Comparison of ENCODE assay signal across 8 cellular contexts in genomic region chr19:52270266-52270885, GRCh38. TPM values are rescaled to one million over a fixed set of nuclear protein-coding genes. Genes with fewer than 3 reads are reported as not detected.
A peak's percentile ranks its signal among the peaks of the same experiment; 100 is the strongest.
DNase-seq lines count a peak whose midpoint lies in the region; ATAC-seq and TF ChIP-seq lines count a peak whose summit lies in the region.

No MANE protein-coding gene starts in this region.

- H3K9me3 Mint-ChIP-seq in CD4-positive, CD25-positive, alpha-beta regulatory T cell: peaks cover 2 to 25% (median 18%) of the 10 kb centered on the region in 7 donors
- H3K9me3 Mint-ChIP-seq in natural killer cell: no peaks in the 10 kb centered on the region

- peak overlapping the region; percentile 93 for H3K27ac ChIP-seq in CD4-positive, CD25-positive, alpha-beta regulatory T cell (ENCODE audit: insufficient read depth, low read length, poor library complexity, severe bottlenecking)

- no peak for ATAC-seq in CD4-positive, CD25-positive, alpha-beta regulatory T cell (ENCODE audit: low read depth in 2 of 2)
- no peak for ATAC-seq in natural killer cell
- no peak for ATAC-seq in HG03354 (IDR thresholded peaks at IDR 0.05; ENCODE audit: poor library complexity, severe bottlenecking, unreplicated experiment)

- H3K27me3 ChIP-seq in CD4-positive, CD25-positive, alpha-beta regulatory T cell (ENCODE audit: control insufficient read depth, insufficient read depth, low read length): no peaks in the 10 kb centered on the region
- no peaks in the 10 kb centered on the region for H3K27me3 ChIP-seq in H7 (ENCODE audit: control insufficient read depth, insufficient read depth, low read length)

- peak overlapping the region; percentile 90 to 97 (median 97) for H3K27ac Mint-ChIP-seq in CD4-positive, CD25-positive, alpha-beta regulatory T cell
- peak overlapping the region; percentile 89 for H3K27ac Mint-ChIP-seq in natural killer cell

- intact Hi-C loops in natural killer cell (cut with micrococcal nuclease): loop anchor here (2.0 kb wide), 1 partner anchor 26 kb away; the partner anchor contains the start of gene ZNF480

- H3K4me1 Mint-ChIP-seq in CD4-positive, CD25-positive, alpha-beta regulatory T cell: peaks cover 6 to 51% (median 29%) of the 10 kb centered on the region in 4 donors
- peaks cover 45 to 46% of the 10 kb centered on the region in 2 donors for H3K4me1 Mint-ChIP-seq in natural killer cell

- peaks cover 42% of the 10 kb centered on the region for H3K36me3 Mint-ChIP-seq in CD4-positive, CD25-positive, alpha-beta regulatory T cell
- no peaks in the 10 kb centered on the region for H3K36me3 Mint-ChIP-seq in natural killer cell

- H3K36me3 ChIP-seq in CD4-positive, CD25-positive, alpha-beta regulatory T cell (ENCODE audit: control insufficient read depth, insufficient read depth, low read length): peaks cover 31% of the 10 kb centered on the region
- peaks cover 5% of the 10 kb centered on the region for H3K36me3 ChIP-seq in H7 (replicated peaks; ENCODE audit: control insufficient read depth, insufficient read depth, low read length)

- no peak for TF ChIP-seq CTCF in natural killer cell (IDR thresholded peaks at IDR 0.05)

- peak overlapping the region; percentile 93 to 99 (median 98) for H3K4me3 Mint-ChIP-seq in CD4-positive, CD25-positive, alpha-beta regulatory T cell
- H3K4me3 Mint-ChIP-seq in natural killer cell: peak overlapping the region; percentile 98

- H3K4me1 ChIP-seq in CD4-positive, CD25-positive, alpha-beta regulatory T cell (ENCODE audit: control insufficient read depth, insufficient read depth, low read length, poor library complexity, severe bottlenecking): peaks cover 19% of the 10 kb centered on the region

- peaks cover 14 to 34% of the 10 kb centered on the region in 2 experiments for H3K9me3 ChIP-seq in CD4-positive, CD25-positive, alpha-beta regulatory T cell (ENCODE audit: control insufficient read depth in 2 of 2, low read length in 2 of 2)

- H3K4me3 ChIP-seq in CD4-positive, CD25-positive, alpha-beta regulatory T cell (ENCODE audit: low read depth, low read length): peak overlapping the region; percentile 95
- H3K4me3 ChIP-seq in H7 (ENCODE audit: insufficient read depth, low read depth, low read length): peak overlapping the region; percentile 94

- H3K27me3 Mint-ChIP-seq in CD4-positive, CD25-positive, alpha-beta regulatory T cell: no peaks in the 10 kb centered on the region
- H3K27me3 Mint-ChIP-seq in natural killer cell (ENCODE audit: low read depth in 2 of 2): no peaks in the 10 kb centered on the region

- peak in 2 of 3 donors; percentile 22 to 56 for DNase-seq in CD4-positive, CD25-positive, alpha-beta regulatory T cell
- DNase-seq in H7: peak; percentile 53
- peak; percentile 11 for DNase-seq in SW480 (ENCODE audit: low spot score)
- peak; percentile 18 for DNase-seq in epidermal melanocyte (ENCODE audit: insufficient read length, low spot score)
- peak; percentile 21 for DNase-seq in natural killer cell
- no peak for DNase-seq in SHP77 (lab: John Stamatoyannopoulos, UW)
- no peak for DNase-seq in NCI-H345 treated with DMSO at 0.1 percent for 48 hours (lab: John Stamatoyannopoulos, UW; ENCODE audit: unreplicated experiment)

RNA-seq across cellular contexts. Expression of gene ZNF766, which starts 1.0 kb away (rescaled TPM):
- total RNA-seq in CD4-positive, CD25-positive, alpha-beta regulatory T cell: 31.9 TPM
- polyA plus RNA-seq in CD4-positive, CD25-positive, alpha-beta regulatory T cell: 10 to 100 TPM; 39.1 to 62.4 (median 59.8) TPM
- 17.0 and 33.1 TPM in 2 replicates for total RNA-seq in H7 (2014; rRNA removed; shearing (Covaris generic))
- 10 to 100 TPM; 29.4 to 36.9 (median 32.9) TPM for total RNA-seq in natural killer cell

RNA-seq across cellular contexts. Expression of gene ZNF480, which starts 26.6 kb away (rescaled TPM):
- 7.0 TPM for total RNA-seq in CD4-positive, CD25-positive, alpha-beta regulatory T cell
- polyA plus RNA-seq in CD4-positive, CD25-positive, alpha-beta regulatory T cell: 10 to 100 TPM; 14.1 to 20.5 (median 16.1) TPM
- total RNA-seq in H7 (2014; rRNA removed; shearing (Covaris generic)): 10.8 and 17.2 TPM in 2 replicates
- 1 to 10 TPM; 6.4 to 9.4 (median 7.6) TPM for total RNA-seq in natural killer cell

Comparison
In these comparisons a context has a peak if more than half of its experiments do, and no peak if none do; other contexts are left out.
1. DNase-seq: peak in CD4-positive, CD25-positive, alpha-beta regulatory T cell (2 of 3), H7 (single experiment), SW480 (single experiment), epidermal melanocyte (single experiment) and natural killer cell (single experiment); none in SHP77 (0 of 2) and NCI-H345 treated with DMSO at 0.1 percent for 48 hours (single experiment).